Comparison of ENCODE assay signal across 1 cellular context in the genomic region with DNA sequence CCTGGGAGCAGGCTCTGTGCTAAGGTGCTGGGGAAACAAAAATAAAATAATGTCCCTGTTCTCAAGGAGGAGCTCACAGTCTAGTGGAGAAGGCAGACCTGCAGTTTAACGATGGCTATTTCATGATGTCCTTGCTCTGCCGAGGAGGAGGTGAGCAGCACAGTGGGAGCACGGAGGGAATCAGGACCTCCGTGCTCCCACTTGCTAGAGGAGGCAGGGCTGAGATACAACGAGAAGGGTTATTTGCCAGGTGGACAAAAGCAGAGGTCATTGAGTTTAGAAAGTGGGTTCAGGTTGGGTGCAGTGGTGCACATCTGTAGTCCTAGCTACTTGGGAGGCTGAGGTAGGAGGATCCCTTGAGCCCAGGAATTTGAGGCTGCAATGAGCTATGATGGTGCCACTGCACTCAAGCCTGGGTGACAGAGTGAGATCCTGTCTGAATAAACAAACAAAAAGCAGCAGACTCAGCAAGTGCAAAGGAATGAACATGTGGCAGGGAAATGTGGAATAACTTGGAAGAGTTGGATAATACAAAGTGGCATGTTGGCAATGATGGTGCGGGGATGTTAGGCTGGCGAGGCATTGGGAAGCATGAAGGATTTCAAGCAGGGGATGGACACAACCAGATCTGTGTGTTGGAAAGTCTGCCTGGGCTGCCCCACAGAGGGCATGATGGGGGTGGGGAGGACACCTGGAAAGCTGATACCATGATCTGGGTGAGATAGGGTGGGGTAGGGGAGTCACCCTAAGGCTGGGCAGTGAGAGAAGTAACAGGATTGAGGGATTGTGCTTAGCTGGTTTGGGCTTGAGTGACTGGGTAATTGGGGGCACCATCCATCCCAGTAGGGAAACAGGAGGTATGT.
TF ChIP-seq lines count a peak whose summit lies in the region.

No MANE protein-coding gene starts in this region.

TF ChIP-seq in A549, 52 proteins besides CTCF, POLR2A, EP300 and RAD21:
- TF ChIP-seq MAFK (IDR thresholded peaks at IDR 0.05; ENCODE audit: partially characterized antibody) (peak; percentile 35), HDAC2 (IDR thresholded peaks at IDR 0.05) (no peak), NR3C1 (IDR thresholded peaks at IDR 0.05) (no peak), RCOR1 (IDR thresholded peaks at IDR 0.05; ENCODE audit: low read depth, low read length) (no peak)
- TF ChIP-seq, protein P1, sequence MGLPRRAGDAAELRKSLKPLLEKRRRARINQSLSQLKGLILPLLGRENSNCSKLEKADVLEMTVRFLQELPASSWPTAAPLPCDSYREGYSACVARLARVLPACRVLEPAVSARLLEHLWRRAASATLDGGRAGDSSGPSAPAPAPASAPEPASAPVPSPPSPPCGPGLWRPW (IDR thresholded peaks at IDR 0.05), result no peak
- TF ChIP-seq, protein P2, sequence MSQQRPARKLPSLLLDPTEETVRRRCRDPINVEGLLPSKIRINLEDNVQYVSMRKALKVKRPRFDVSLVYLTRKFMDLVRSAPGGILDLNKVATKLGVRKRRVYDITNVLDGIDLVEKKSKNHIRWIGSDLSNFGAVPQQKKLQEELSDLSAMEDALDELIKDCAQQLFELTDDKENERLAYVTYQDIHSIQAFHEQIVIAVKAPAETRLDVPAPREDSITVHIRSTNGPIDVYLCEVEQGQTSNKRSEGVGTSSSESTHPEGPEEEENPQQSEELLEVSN (IDR thresholded peaks at IDR 0.05; ENCODE audit: borderline replicate concordance, low read depth), result no peak
